Comparison of ENCODE assay signal across 8 cellular contexts in the genomic region with DNA sequence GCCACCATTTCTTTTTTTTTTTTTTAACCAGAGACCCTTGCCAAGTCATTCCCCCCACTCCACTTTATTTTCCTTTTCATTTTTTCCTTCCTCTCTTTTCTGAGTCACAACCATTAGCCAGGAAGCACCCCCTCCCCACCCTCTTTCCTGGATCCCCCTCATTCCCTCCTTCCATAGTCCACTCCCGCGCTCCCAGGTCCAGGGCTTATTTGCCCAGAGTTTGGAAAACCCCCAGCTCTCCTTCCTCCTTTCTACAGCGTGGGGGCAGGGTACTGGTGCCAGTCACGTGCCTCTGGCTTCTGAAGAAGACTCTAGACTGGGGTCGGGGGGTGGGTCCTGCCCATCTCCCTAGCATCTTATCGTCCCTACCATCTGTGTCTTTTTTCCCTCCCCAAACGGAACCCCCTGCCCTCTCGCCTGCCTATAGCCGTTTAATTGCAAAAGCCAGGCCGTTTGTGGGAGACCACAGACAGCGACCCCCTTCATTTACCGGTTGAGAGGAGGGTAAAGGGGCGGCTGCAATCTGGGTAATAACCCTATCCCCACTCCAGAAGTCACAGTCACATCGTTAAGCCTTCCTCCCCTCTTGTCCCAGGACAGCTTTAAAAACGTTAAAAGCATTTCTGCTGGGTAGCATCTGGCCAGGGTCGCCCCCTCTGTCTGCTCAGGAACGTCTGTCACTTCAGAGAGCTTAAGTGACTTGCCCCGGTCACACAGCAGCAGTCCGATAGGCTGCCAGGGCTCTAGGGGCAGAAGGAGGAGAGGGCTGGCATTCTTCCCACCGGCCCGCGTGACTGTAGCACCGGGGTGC. TPM values are rescaled to one million over a fixed set of nuclear protein-coding genes. Genes with fewer than 3 reads are reported as not detected.
DNase-seq lines count a peak whose midpoint lies in the region; ATAC-seq and TF ChIP-seq lines count a peak whose summit lies in the region.

No MANE protein-coding gene starts in this region.

- TF ChIP-seq EP300 in suprapubic skin (IDR thresholded peaks at IDR 0.05) = no peak

- H3K27ac ChIP-seq in layer of hippocampus (ENCODE audit: low read depth, low read length) = peak overlapping the region; percentile 86
- no peak overlapping the region for H3K27ac ChIP-seq in suprapubic skin

- TF ChIP-seq CTCF in astrocyte of the spinal cord (IDR thresholded peaks at IDR 0.05; ENCODE audit: low read depth, low read length) (no peak), suprapubic skin (IDR thresholded peaks at IDR 0.05) (no peak)

- H3K36me3 ChIP-seq in HAP-1 (replicated peaks) (peaks cover 46% of the 10 kb centered on the region), suprapubic skin (peaks cover 27% of the 10 kb centered on the region)

- H3K9me3 ChIP-seq in HAP-1 (no peaks in the 10 kb centered on the region), suprapubic skin (no peaks in the 10 kb centered on the region)

- no peaks in the 10 kb centered on the region for H3K27me3 ChIP-seq in HAP-1 (ENCODE audit: low read depth)
- H3K27me3 ChIP-seq in layer of hippocampus (ENCODE audit: control insufficient read depth, insufficient read depth, low read length) = no peaks in the 10 kb centered on the region
- H3K27me3 ChIP-seq in suprapubic skin = no peaks in the 10 kb centered on the region

- H3K4me3 ChIP-seq in HAP-1 (peak overlapping the region; percentile 100), astrocyte of the spinal cord (ENCODE audit: low read depth, low read length) (peak overlapping the region; percentile 59), suprapubic skin (peak overlapping the region; percentile 99)

- WGBS in suprapubic skin = 8% methylated on average over 19 of the region's 23 CpGs

- no peak for TF ChIP-seq POLR2A in suprapubic skin (IDR thresholded peaks at IDR 0.05)

- in situ Hi-C loops in Caki2 (cut with HindIII; ENCODE audit: low pct_unique_long_range_greater_than_20kb, low sequenced_read_pairs) = no loop called here
- in situ Hi-C loops in HAP-1 (cut with MboI; ENCODE audit: low sequenced_read_pairs) = no loop called here
- in situ Hi-C loops in astrocyte of the spinal cord (cut with HindIII; ENCODE audit: low sequenced_read_pairs) = no loop called here

- DNase-seq in Caki2 (ENCODE audit: low read depth) (peak; percentile 50), HAP-1 (ENCODE audit: low spot score in 2 of 2) (peak in 1 of 2 experiments; percentile 64), NCI-H82 treated with DMSO at 0.1 percent for 48 hours (lab: John Stamatoyannopoulos, UW; ENCODE audit: unreplicated experiment) (peak; percentile 93), astrocyte of the spinal cord (ENCODE audit: low read depth, low spot score) (no peak), suprapubic skin (ENCODE audit: low spot score in 2 of 2) (no peak)

- ATAC-seq in HG03095 (IDR thresholded peaks at IDR 0.05; ENCODE audit: unreplicated experiment) (no peak), GM18907 (IDR thresholded peaks at IDR 0.05; ENCODE audit: unreplicated experiment) (no peak)

- H3K4me1 ChIP-seq in HAP-1 (peaks cover 31% of the 10 kb centered on the region), suprapubic skin (peaks cover 54% of the 10 kb centered on the region)

RNA-seq across cellular contexts. Expression of a gene that starts 1.0 kb away (rescaled TPM):
- 846 and 992 TPM in 2 replicates for total RNA-seq in Caki2 (2014; rRNA removed; shearing (Covaris generic); ENCODE audit: low replicate concordance)
- total RNA-seq in suprapubic skin = 100 to 1,000 TPM; 131 to 285 (median 237) TPM

RNA-seq across cellular contexts. Expression of a gene that starts 3.9 kb away (rescaled TPM):
- total RNA-seq in Caki2 (2014; rRNA removed; shearing (Covaris generic); ENCODE audit: low replicate concordance) = 100 and 120 TPM in 2 replicates
- total RNA-seq in suprapubic skin = 10 to 100 TPM; 49.0 to 60.6 (median 50.9) TPM

RNA-seq across cellular contexts. Expression of a gene that starts 8.2 kb away (rescaled TPM):
- total RNA-seq in Caki2 (2014; rRNA removed; shearing (Covaris generic); ENCODE audit: low replicate concordance) = 211 and 217 TPM in 2 replicates
- total RNA-seq in suprapubic skin = 100 to 1,000 TPM in 3 of 4 donors, 10 to 100 TPM in 1; 95.4 to 120 (median 109) TPM

RNA-seq across cellular contexts. Expression of a gene that starts 18.4 kb away (rescaled TPM):
- 4.0 TPM in 2 replicates for total RNA-seq in Caki2 (2014; rRNA removed; shearing (Covaris generic); ENCODE audit: low replicate concordance)
- under 1 TPM in 1 of 4 donors, not detected in 3; 0.89 TPM for total RNA-seq in suprapubic skin

RNA-seq across cellular contexts. Expression of a gene that starts 19.6 kb away (rescaled TPM):
- 102 and 117 TPM in 2 replicates for total RNA-seq in Caki2 (2014; rRNA removed; shearing (Covaris generic); ENCODE audit: low replicate concordance)
- 10 to 100 TPM; 20.4 to 31.0 (median 24.8) TPM for total RNA-seq in suprapubic skin

Comparison
In these comparisons a context has a peak if more than half of its experiments do, and no peak if none do; other contexts are left out.
1. DNase-seq: peak in Caki2 (single experiment) and NCI-H82 treated with DMSO at 0.1 percent for 48 hours (single experiment); none in astrocyte of the spinal cord (single experiment) and suprapubic skin (0 of 2).
2. Peak in every context shown above with its lines, with median percentiles within 50 percentile points of each other: H3K4me3 ChIP-seq.